ENCODE assay signal across 28 cellular contexts in the genomic region with DNA sequence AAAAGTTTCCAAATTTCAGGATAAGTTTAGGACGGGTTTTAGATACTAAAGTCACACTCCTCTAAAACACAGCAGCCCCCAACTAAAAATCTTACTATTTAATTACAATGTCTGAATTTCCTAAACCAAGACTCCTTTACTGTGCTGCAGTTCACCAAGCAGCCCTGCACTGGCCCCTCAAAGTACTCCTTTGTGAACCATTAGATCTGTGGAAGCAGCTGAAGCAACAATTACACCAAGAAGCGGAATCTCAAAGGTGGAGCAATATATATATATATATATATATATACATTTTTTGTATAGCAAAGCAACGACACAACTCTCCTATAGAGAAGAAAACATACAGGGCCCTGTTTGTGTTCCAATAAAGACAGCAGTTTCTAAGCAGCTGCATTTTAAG.
"Had no signal": no experiment of that assay in that cellular context is flagged by ENCODE, and none has a peak within 500 bp of the region (broad histone marks: within the 10 kb centered on the region; RNA-seq: fewer than 3 reads in every experiment).

No MANE protein-coding gene starts in this region.

- H3K9me3 Mint-ChIP-seq: central memory CD8-positive, alpha-beta T cell; natural killer cell treated with Interleukin-12 subunit alpha and Interleukin-12 subunit beta and Interleukin-15 and Interleukin-18, amount 100 ng/mL, for 72 hours had no signal

- H3K36me3 ChIP-seq: ascending aorta, brain microvascular endothelial cell, esophagus muscularis mucosa, ovary, transverse colon, WERI-Rb-1 had no signal

- H3K27me3 Mint-ChIP-seq: activated naive CD8-positive, alpha-beta T cell; central memory CD8-positive, alpha-beta T cell; natural killer cell treated with Interleukin-12 subunit alpha and Interleukin-12 subunit beta and Interleukin-15 and Interleukin-18, amount 100 ng/mL, for 72 hours; progenitor cell of endocrine pancreas; T-helper 17 cell had no signal

- H3K4me3 Mint-ChIP-seq: activated naive CD8-positive, alpha-beta T cell; central memory CD8-positive, alpha-beta T cell; natural killer cell treated with Interleukin-12 subunit alpha and Interleukin-12 subunit beta and Interleukin-15 and Interleukin-18, amount 100 ng/mL, for 72 hours; T-helper 17 cell had no signal

- ATAC-seq: activated CD4-positive, CD25-positive, alpha-beta regulatory T cell treated with anti-CD3 and anti-CD28 coated beads, Interleukin-2, amount 50 U/mL, for 24 hours; foreskin keratinocyte; natural killer cell treated with Interleukin-12 subunit alpha and Interleukin-12 subunit beta and Interleukin-15 and Interleukin-18, amount 100 ng/mL, for 72 hours; T-helper 17 cell had no signal

- H3K27ac Mint-ChIP-seq: activated naive CD8-positive, alpha-beta T cell; T-helper 17 cell had no signal

- H3K4me1 Mint-ChIP-seq: central memory CD8-positive, alpha-beta T cell had no signal

- DNase-seq: activated CD4-positive, alpha-beta T cell treated with anti-CD3 and anti-CD28 coated beads for 48 hours; activated CD4-positive, alpha-beta T cell treated with anti-CD3 and anti-CD28 coated beads, Interleukin-2, amount 50 U/mL, for 48 hours; activated CD8-positive, alpha-beta memory T cell treated with anti-CD3 and anti-CD28 coated beads for 24 hours; activated effector memory CD4-positive, alpha-beta T cell treated with Interleukin-2 at 50 U/mL for 16 hours; activated naive CD4-positive, alpha-beta T cell treated with Interleukin-2 at 50 U/mL for 16 hours; adrenal gland; brain microvascular endothelial cell; dermis blood vessel endothelial cell; effector CD4-positive, alpha-beta T cell; foreskin keratinocyte; mammary epithelial cell; ovary; retina; stimulated activated CD4-positive, alpha-beta T cell treated with anti-CD3 and anti-CD28 coated beads, Interleukin-1b, Interleukin-23, amount 100 ng/mL, for 48 hours; stimulated activated naive CD4-positive, alpha-beta T cell treated with Interleukin-2 at 50 U/mL for 16 hours; T-helper 17 cell; T1000; testis; transverse colon; WERI-Rb-1 had no signal

- H3K27ac ChIP-seq: adrenal gland, ascending aorta, brain microvascular endothelial cell, esophagus muscularis mucosa, foreskin keratinocyte, ovary, testis, transverse colon had no signal

- H3K4me3 ChIP-seq: adrenal gland, ascending aorta, esophagus muscularis mucosa, ovary, smooth muscle cell, testis, transverse colon had no signal

- H3K9me3 ChIP-seq: adrenal gland, ascending aorta, esophagus muscularis mucosa, ovary, testis, transverse colon had no signal

- H3K27me3 ChIP-seq: adrenal gland, ascending aorta, brain microvascular endothelial cell, esophagus muscularis mucosa, foreskin keratinocyte, ovary, testis, transverse colon had no signal
